Comparison of ENCODE assay signal across 8 cellular contexts in genomic region chr21:41766883-41767605, GRCh38. TPM values are rescaled to one million over a fixed set of nuclear protein-coding genes. Genes with fewer than 3 reads are reported as not detected.
A peak's percentile ranks its signal among the peaks of the same experiment; 100 is the strongest.
DNase-seq lines count a peak whose midpoint lies in the region; ATAC-seq, FAIRE-seq and TF ChIP-seq lines count a peak whose summit lies in the region.

Gene RIPK4 (minus strand): TSS chr21:41767052. CDS start chr21:41767041, 11 bp downstream.

- H3K9me3 ChIP-seq in HUES64 (ENCODE audit: insufficient read depth, low read depth, low read length) (no peaks in the 10 kb centered on the region), kidney (ENCODE audit: control insufficient read depth in 1 of 2, low read length in 2 of 2) (no peaks in the 10 kb centered on the region)

- under 1% methylated on average over 52 of the region's 53 CpGs for WGBS in HUES64

- intact Hi-C loops in kidney (cut with DNase I), result no loop called here

- H3K36me3 ChIP-seq in HUES64 (ENCODE audit: insufficient read depth, low read length), result no peaks in the 10 kb centered on the region
- H3K36me3 ChIP-seq in kidney (ENCODE audit: control insufficient read depth in 1 of 2, insufficient read depth in 2 of 2, low read length in 2 of 2), result no peaks in the 10 kb centered on the region

- DNase-seq in DMS53 treated with DMSO at 0.1 percent for 48 hours (lab: John Stamatoyannopoulos, UW; ENCODE audit: unreplicated experiment) (peak; percentile 89), T follicular helper cell (ENCODE audit: low read depth) (peak; percentile 54), astrocyte of the cerebellum (ENCODE audit: low read depth) (no peak), kidney (peak; percentile 94), Ammon's horn (ENCODE audit: low spot score) (no peak)
- DNase-seq in stimulated activated CD4-positive, alpha-beta T cell treated with anti-CD3 and anti-CD28 coated beads, Interleukin-4, amount 100 ng/mL, for 4 hours, result peak; percentile 65 to 66

- peaks cover 64% of the 10 kb centered on the region for H3K4me1 ChIP-seq in HUES64 (ENCODE audit: insufficient read depth, low read length)
- peaks cover 23 to 24% of the 10 kb centered on the region in 2 donors for H3K4me1 ChIP-seq in kidney (ENCODE audit: control insufficient read depth in 1 of 2, insufficient read depth in 1 of 2, low read depth in 1 of 2, low read length in 2 of 2)

- in situ Hi-C loops in astrocyte of the cerebellum (cut with HindIII; ENCODE audit: low sequenced_read_pairs), result loop anchor here (5.0 kb wide), 2 partner anchors 35 to 95 kb away; no protein-coding TSS in a partner anchor

- H3K27me3 ChIP-seq in HUES64 (ENCODE audit: insufficient read depth, low read length), result peaks cover 99% of the 10 kb centered on the region

- no peak for ATAC-seq in HG03095 (IDR thresholded peaks at IDR 0.05; ENCODE audit: unreplicated experiment)

- FAIRE-seq in kidney (lab: Jason Lieb, UNC), result no peak

- H3K27ac ChIP-seq in HUES64 (ENCODE audit: low read depth, low read length), result no peak within 1 kb of the TSS
- H3K27ac ChIP-seq in kidney (ENCODE audit: low read depth in 2 of 2, low read length in 2 of 2), result peak within 1 kb of the TSS; percentile 87 to 94

- peak within 1 kb of the TSS; percentile 55 for H3K4me3 ChIP-seq in HUES64 (ENCODE audit: low read length)
- peak within 1 kb of the TSS; percentile 52 for H3K4me3 ChIP-seq in astrocyte of the cerebellum (ENCODE audit: low read depth, low read length)
- peak within 1 kb of the TSS; percentile 66 to 84 for H3K4me3 ChIP-seq in kidney (ENCODE audit: low read length in 2 of 2)

- H3K9ac ChIP-seq in HUES64 (ENCODE audit: low read depth, low read length) (no peak within 1 kb of the TSS; the same call in 1 of the 2 replicates), kidney (ENCODE audit: low read length in 2 of 2) (peak within 1 kb of the TSS; percentile 1 to 90)

- TF ChIP-seq CTCF in astrocyte of the cerebellum (IDR thresholded peaks at IDR 0.05; ENCODE audit: low read depth, low read length, missing control alignments) (no peak), kidney (IDR thresholded peaks at IDR 0.05; ENCODE audit: borderline replicate concordance, extremely low read depth, insufficient read depth) (no peak)

RNA-seq across cellular contexts. Expression of gene RIPK4, which starts in this region (rescaled TPM):
- 2.0 TPM for polyA plus RNA-seq in HUES64 (2013, experiment 1 of 2)
- polyA plus RNA-seq in HUES64 (2013, experiment 2 of 2), result 2.0 TPM
- 32.6 TPM for total RNA-seq in kidney
- polyA plus RNA-seq in kidney (ENCODE audit: insufficient read depth, low read depth, low replicate concordance), result 11.6 TPM

Comparison
In these comparisons a context has a peak if more than half of its experiments do, and no peak if none do; other contexts are left out.
1. DNase-seq: peak in DMS53 treated with DMSO at 0.1 percent for 48 hours (single experiment), T follicular helper cell (single experiment), kidney (single experiment) and stimulated activated CD4-positive, alpha-beta T cell treated with anti-CD3 and anti-CD28 coated beads, Interleukin-4, amount 100 ng/mL, for 4 hours (2 of 2); none in astrocyte of the cerebellum (single experiment) and Ammon's horn (single experiment).
2. Peak in every context shown above with its lines, with median percentiles within 50 percentile points of each other: H3K4me3 ChIP-seq.